In the genomic region with DNA sequence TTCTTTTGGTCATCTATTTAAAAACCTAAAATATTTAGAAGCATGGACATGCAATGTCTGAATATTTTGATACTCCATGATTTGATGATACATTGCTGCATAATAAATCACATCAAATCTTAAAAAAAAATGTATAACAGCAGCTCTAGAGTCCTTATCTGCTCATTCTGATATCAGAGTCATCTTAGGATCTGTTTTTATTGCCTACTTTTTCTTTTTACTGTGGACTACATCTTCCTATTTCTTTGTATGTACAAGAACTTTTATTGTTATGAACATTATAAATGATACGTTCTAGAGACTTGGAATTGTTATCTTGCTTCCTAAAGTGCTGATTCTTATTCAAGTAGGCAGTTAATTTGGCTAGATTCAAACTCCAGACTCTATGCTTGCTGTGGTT, we compare ENCODE assay signal across 30 cellular contexts.
"Had no signal": no experiment of that assay in that cellular context is flagged by ENCODE, and none has a peak within 500 bp of the region (broad histone marks: within the 10 kb centered on the region; RNA-seq: fewer than 3 reads in every experiment).

No MANE protein-coding gene starts in this region.

- DNase-seq: activated effector memory CD4-positive, alpha-beta T cell treated with anti-CD3 and anti-CD28 coated beads, Interleukin-2, amount 50 U/mL, for 16 hours; activated effector memory CD4-positive, alpha-beta T cell treated with Interleukin-2 at 50 U/mL for 16 hours; activated gamma-delta T cell; activated gamma-delta T cell treated with Interleukin-2 at 50 U/mL for 16 hours; activated naive CD4-positive, alpha-beta T cell; activated naive CD4-positive, alpha-beta T cell treated with anti-CD3 and anti-CD28 coated beads for 36 hours; activated naive CD4-positive, alpha-beta T cell treated with anti-CD3 and anti-CD28 coated beads, Interleukin-2, amount 10 ng/mL, durations not matched to agents 7 days and 5 days; activated naive CD4-positive, alpha-beta T cell treated with anti-CD3 and anti-CD28 coated beads, Interleukin-2, amount 50 U/mL, for 16 hours; activated naive CD4-positive, alpha-beta T cell treated with Interleukin-2 at 50 U/mL for 16 hours; activated naive CD8-positive, alpha-beta T cell treated with anti-CD3 and anti-CD28 coated beads for 36 hours; activated naive CD8-positive, alpha-beta T cell treated with anti-CD3 and anti-CD28 coated beads, Interleukin-2, amount 10 ng/mL, durations not matched to agents 7 days and 5 days; activated naive CD8-positive, alpha-beta T cell treated with anti-CD3 and anti-CD28 coated beads, Interleukin-2, amount 50 U/mL, for 24 hours; activated T-cell treated with anti-CD3 and anti-CD28 coated beads, Interleukin-2, amount 50 U/mL, for 4 hours; activated T-cell treated with anti-CD3 and anti-CD28 coated beads, Interleukin-2, amount 50 U/mL, for 48 hours; activated T-cell treated with anti-CD3 and anti-CD28 coated beads, Interleukin-2, amount 50 U/mL, for 72 hours; adrenal gland; amniotic stem cell; amygdala; anterior cingulate cortex; aorta; body of pancreas; brain microvascular endothelial cell; caudate nucleus; central memory CD4-positive, alpha-beta T cell; cerebellar nuclear complex had no signal

- H3K4me3 ChIP-seq: adrenal gland, ascending aorta, body of pancreas, breast epithelium, cardiac muscle cell had no signal

- H3K9me3 ChIP-seq: body of pancreas, breast epithelium had no signal

- H3K36me3 ChIP-seq: adrenal gland, ascending aorta, brain microvascular endothelial cell, breast epithelium, cardiac muscle cell had no signal

- H3K27ac ChIP-seq: adrenal gland, ascending aorta, body of pancreas, brain microvascular endothelial cell, breast epithelium, cardiac muscle cell had no signal

- H3K4me1 ChIP-seq: adrenal gland, ascending aorta, body of pancreas, breast epithelium had no signal

- ATAC-seq: activated naive CD4-positive, alpha-beta T cell treated with anti-CD3 and anti-CD28 coated beads, Interleukin-2, amount 50 U/mL, for 72 hours; activated naive CD8-positive, alpha-beta T cell treated with anti-CD3 and anti-CD28 coated beads, Interleukin-2, amount 50 U/mL, for 24 hours; activated T-cell treated with anti-CD3 and anti-CD28 coated beads, Interleukin-2, amount 50 U/mL, for 4 hours; activated T-cell treated with anti-CD3 and anti-CD28 coated beads, Interleukin-2, amount 50 U/mL, for 72 hours; activated T-helper 17 cell treated with anti-CD3 and anti-CD28 coated beads, Interleukin-2, amount 50 U/mL, for 72 hours; body of pancreas had no signal
